In genomic region chr12:56221757-56222530, GRCh38 we compare ENCODE assay signal across 8 cellular contexts. TPM values are rescaled to one million over a fixed set of nuclear protein-coding genes. Genes with fewer than 3 reads are reported as not detected.
DNase-seq lines count a peak whose midpoint lies in the region; ATAC-seq and TF ChIP-seq lines count a peak whose summit lies in the region.

RNF41 (minus strand) TSS chr12:56221922; CDS start chr12:56214047, 7,875 bp downstream.

- intact Hi-C loops in CD8-positive, alpha-beta T cell (cut with DNase I, micrococcal nuclease) = loop anchor here (1.0 to 10.0 kb wide), 5 partner anchors 94 to 477 kb away; partner anchors contain the start of genes GDF11 (in 1 of the 2), ORMDL2 (in 1 of the 2), RPS26 (in 1 of the 2) and SARNP (in 1 of the 2)

- no peaks in the 10 kb centered on the region for H3K9me3 ChIP-seq in CD8-positive, alpha-beta T cell (ENCODE audit: low read length)
- no peaks in the 10 kb centered on the region for H3K9me3 ChIP-seq in lung (ENCODE audit: control insufficient read depth in 2 of 2, insufficient read depth in 1 of 2, low read length in 1 of 2)

- CTCF ChIA-PET in CD8-positive, alpha-beta T cell (lab: Charles Lee) = interaction anchor here (0.7 to 3.7 kb wide), 22 partner anchors 11 to 484 kb away, joined by 3 to 25 read pairs (median 5); partner anchors contain the start of genes COQ10A, ERBB3, RPL41 and SMARCC2

- peak within 1 kb of the TSS; percentile 99 for H3K27ac Mint-ChIP-seq in CD8-positive, alpha-beta T cell

- no peaks in the 10 kb centered on the region for H3K9me3 Mint-ChIP-seq in CD8-positive, alpha-beta T cell

- no peaks in the 10 kb centered on the region for H3K27me3 ChIP-seq in CD8-positive, alpha-beta T cell (ENCODE audit: insufficient read depth, low read length)
- no peaks in the 10 kb centered on the region for H3K27me3 ChIP-seq in lung (ENCODE audit: control insufficient read depth, insufficient read depth)

- peaks cover 15% of the 10 kb centered on the region for H3K36me3 Mint-ChIP-seq in CD8-positive, alpha-beta T cell

- POLR2A ChIA-PET in CD8-positive, alpha-beta T cell (lab: Charles Lee) = interaction anchor here (0.6 to 2.7 kb wide), 29 partner anchors 8 to 506 kb away, joined by 3 to 30 read pairs (median 7); partner anchors contain the start of genes ANKRD52, BLOC1S1, CNPY2 and COQ10A

- H3K4me3 Mint-ChIP-seq in CD8-positive, alpha-beta T cell = peak within 1 kb of the TSS; percentile 95

- H3K4me1 Mint-ChIP-seq in CD8-positive, alpha-beta T cell (ENCODE audit: low read depth) = peaks cover 44% of the 10 kb centered on the region

- TF ChIP-seq CTCF in CD8-positive, alpha-beta T cell (IDR thresholded peaks at IDR 0.05) = no peak
- no peak for TF ChIP-seq CTCF in lung (IDR thresholded peaks at IDR 0.05; ENCODE audit: control extremely low read depth, extremely low read depth)

- peak; percentile 84 for ATAC-seq in CD8-positive, alpha-beta T cell
- peak; percentile 72 for ATAC-seq in GM19467 (IDR thresholded peaks at IDR 0.05; ENCODE audit: unreplicated experiment)
- ATAC-seq in lung (ENCODE audit: insufficient read depth, low FRiP score) = peak; percentile 80

- H3K4me1 ChIP-seq in CD8-positive, alpha-beta T cell (ENCODE audit: insufficient read depth, low read length) = peaks cover 29% of the 10 kb centered on the region
- H3K4me1 ChIP-seq in lung (ENCODE audit: control insufficient read depth in 2 of 2, insufficient read depth in 2 of 2, low read length in 2 of 2) = peaks cover 4 to 15% of the 10 kb centered on the region in 2 donors

- 0 to 2% methylated on average over 42 of the region's 42 CpGs for WGBS in lung, 2 donors

- H3K4me3 ChIP-seq in CD8-positive, alpha-beta T cell (ENCODE audit: low read depth, low read length) = peak within 1 kb of the TSS; percentile 82
- peak within 1 kb of the TSS; percentile 76 for H3K4me3 ChIP-seq in lung

- peak within 1 kb of the TSS; percentile 93 for H3K27ac ChIP-seq in CD8-positive, alpha-beta T cell (ENCODE audit: low read depth, low read length)
- peak within 1 kb of the TSS; percentile 91 to 98 for H3K27ac ChIP-seq in lung (ENCODE audit: low read depth in 1 of 2, low read length in 1 of 2)

- H3K36me3 ChIP-seq in CD8-positive, alpha-beta T cell (ENCODE audit: insufficient read depth, low read length) = no peaks in the 10 kb centered on the region
- peaks cover 0 to 3% of the 10 kb centered on the region in 2 donors for H3K36me3 ChIP-seq in lung (ENCODE audit: control insufficient read depth in 2 of 2, insufficient read depth in 2 of 2, low read length in 2 of 2)

- DNase-seq in CD8-positive, alpha-beta T cell = peak; percentile 85 to 95 (median 91)
- peak; percentile 92 for DNase-seq in HS-27A (ENCODE audit: low read depth)
- peak; percentile 44 for DNase-seq in NK-92 (lab: John Stamatoyannopoulos, UW; ENCODE audit: unreplicated experiment)
- DNase-seq in activated CD8-positive, alpha-beta memory T cell treated with anti-CD3 and anti-CD28 coated beads for 1 hour (ENCODE audit: extremely low read depth in 1 of 2, low read depth in 1 of 2) = peak; percentile 76 to 88
- DNase-seq in effector CD4-positive, alpha-beta T cell = peak; percentile 89
- DNase-seq in lung (ENCODE audit: low spot score) = peak; percentile 97
- DNase-seq in stimulated activated CD4-positive, alpha-beta T cell treated with anti-CD3 and anti-CD28 coated beads, TNF-alpha, amount 100 ng/mL, for 4 hours (ENCODE audit: low read depth in 3 of 3) = peak; percentile 85 to 87 (median 85)

- H3K27me3 Mint-ChIP-seq in CD8-positive, alpha-beta T cell (ENCODE audit: low read depth) = no peaks in the 10 kb centered on the region

RNA-seq across cellular contexts. Expression of gene RNF41, which starts in this region (rescaled TPM):
- 10 to 100 TPM; 41.0 to 41.6 TPM for total RNA-seq in CD8-positive, alpha-beta T cell
- total RNA-seq in lung = 10 to 100 TPM; 49.5 to 54.6 TPM
- 10 to 100 TPM; 18.1 to 40.6 TPM for polyA plus RNA-seq in lung

Comparison
In these comparisons a context has a peak if more than half of its experiments do, and no peak if none do; other contexts are left out.
1. Peak in every context shown above with its lines: DNase-seq, ATAC-seq, H3K4me3 ChIP-seq and H3K27ac ChIP-seq.
2. DNase-seq: peak in every context shown above with its lines; median percentile 97 in lung; 92 in HS-27A; 91 in CD8-positive, alpha-beta T cell; 89 in effector CD4-positive, alpha-beta T cell; 85 in stimulated activated CD4-positive, alpha-beta T cell treated with anti-CD3 and anti-CD28 coated beads, TNF-alpha, amount 100 ng/mL, for 4 hours; 82 in activated CD8-positive, alpha-beta memory T cell treated with anti-CD3 and anti-CD28 coated beads for 1 hour; 44 in NK-92.